In the genomic region with DNA sequence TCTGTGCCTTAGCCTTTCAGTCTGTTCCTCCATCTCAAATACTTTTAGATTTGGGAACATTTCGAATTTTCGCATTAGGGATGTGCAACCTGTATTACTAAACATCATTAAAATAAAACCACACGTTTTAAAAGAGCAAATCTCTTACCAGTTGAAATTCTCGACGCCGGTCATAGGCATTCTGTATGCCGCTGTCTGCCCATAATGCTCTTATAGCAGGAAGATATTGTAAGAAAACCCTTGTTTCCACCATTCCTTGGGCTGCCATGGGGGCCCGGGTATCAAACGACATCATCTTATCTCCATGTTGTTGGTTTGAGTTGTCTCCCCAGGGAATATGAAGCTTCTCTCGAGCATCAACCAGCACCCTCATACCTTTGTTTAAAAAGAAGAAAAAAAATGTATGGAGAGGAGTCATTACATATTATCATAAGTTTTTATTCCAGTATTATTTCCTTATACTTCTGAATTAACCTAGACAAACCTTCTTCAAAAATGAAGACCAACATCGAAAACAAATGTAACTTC, we compare ENCODE assay signal across 14 cellular contexts. TPM values are rescaled to one million over a fixed set of nuclear protein-coding genes. Genes with fewer than 3 reads are reported as not detected.
DNase-seq lines count a peak whose midpoint lies in the region; ATAC-seq and TF ChIP-seq lines count a peak whose summit lies in the region.
"Had no signal": no experiment of that assay in that cellular context is flagged by ENCODE, and none has a peak within 500 bp of the region (broad histone marks: within the 10 kb centered on the region; RNA-seq: fewer than 3 reads in every experiment).

No MANE protein-coding gene starts in this region.

- 83% methylated on average over 11 of the region's 11 CpGs for WGBS in suprapubic skin

- TF ChIP-seq CTCF in lower lobe of right lung (IDR thresholded peaks at IDR 0.05) (no peak), suprapubic skin (IDR thresholded peaks at IDR 0.05) (no peak), foreskin fibroblast (IDR thresholded peaks at IDR 0.05; ENCODE audit: low read depth, low read length) (no peak)

- H3K9me3 ChIP-seq in lower lobe of right lung, result no peaks in the 10 kb centered on the region
- H3K9me3 ChIP-seq in suprapubic skin, result no peaks in the 10 kb centered on the region
- H3K9me3 ChIP-seq: MG63, thyroid gland had no signal

- H3K4me1 ChIP-seq in lower lobe of right lung (peaks cover 75% of the 10 kb centered on the region), suprapubic skin (peaks cover 72% of the 10 kb centered on the region)

- CTCF ChIA-PET in activated CD4-positive, alpha-beta memory T cell treated with anti-CD3 and anti-CD28 coated beads, Interleukin-2, amount 10 ng/mL, durations not matched to agents 7 days and 5 days (lab: Charles Lee), result interaction anchor here (1.7 kb wide), 1 partner anchor 47 kb away, joined by 18 read pairs; no protein-coding TSS in a partner anchor

- DNase-seq in activated T-cell treated with anti-CD3 and anti-CD28 coated beads, Interleukin-2, amount 50 U/mL, for 4 hours, result no peak
- DNase-seq in activated T-cell treated with anti-CD3 and anti-CD28 coated beads, Interleukin-2, amount 50 U/mL, for 48 hours, result no peak
- no peak for DNase-seq in activated CD4-positive, alpha-beta memory T cell treated with anti-CD3 and anti-CD28 coated beads, Interleukin-2, amount 10 ng/mL, durations not matched to agents 7 days and 5 days
- DNase-seq in lower lobe of right lung (no peak), suprapubic skin (ENCODE audit: low spot score in 2 of 2) (no peak), mucosa of gallbladder (ENCODE audit: low spot score) (no peak), foreskin fibroblast (no peak), cerebellar nuclear complex (lab: John Stamatoyannopoulos, UW) (no peak)
- DNase-seq: GF-D8, MG63, NCI-H510A, thyroid gland had no signal

- no peak for ATAC-seq in activated T-cell treated with anti-CD3 and anti-CD28 coated beads, Interleukin-2, amount 50 U/mL, for 4 hours
- ATAC-seq in lower lobe of right lung, result no peak
- ATAC-seq: WTC11 had no signal

- no peak for TF ChIP-seq POLR2A in suprapubic skin (IDR thresholded peaks at IDR 0.05)

- no peak for TF ChIP-seq EP300 in suprapubic skin (IDR thresholded peaks at IDR 0.05)

- H3K27me3 ChIP-seq in lower lobe of right lung (ENCODE audit: low read depth), result no peaks in the 10 kb centered on the region
- no peaks in the 10 kb centered on the region for H3K27me3 ChIP-seq in suprapubic skin
- H3K27me3 ChIP-seq: MG63, thyroid gland had no signal

- H3K36me3 Mint-ChIP-seq in activated T-cell treated with anti-CD3 and anti-CD28 coated beads, Interleukin-2, amount 50 U/mL, for 4 hours (ENCODE audit: insufficient read depth), result peaks cover 42% of the 10 kb centered on the region
- peaks cover 70% of the 10 kb centered on the region for H3K36me3 Mint-ChIP-seq in activated CD4-positive, alpha-beta memory T cell treated with anti-CD3 and anti-CD28 coated beads, Interleukin-2, amount 10 ng/mL, durations not matched to agents 7 days and 5 days (ENCODE audit: low read depth)

- H3K27me3 Mint-ChIP-seq in activated T-cell treated with anti-CD3 and anti-CD28 coated beads, Interleukin-2, amount 50 U/mL, for 4 hours (ENCODE audit: low read depth), result no peaks in the 10 kb centered on the region
- H3K27me3 Mint-ChIP-seq in activated CD4-positive, alpha-beta memory T cell treated with anti-CD3 and anti-CD28 coated beads, Interleukin-2, amount 10 ng/mL, durations not matched to agents 7 days and 5 days, result no peaks in the 10 kb centered on the region

- H3K9me3 Mint-ChIP-seq in activated T-cell treated with anti-CD3 and anti-CD28 coated beads, Interleukin-2, amount 50 U/mL, for 4 hours, result no peaks in the 10 kb centered on the region
- no peaks in the 10 kb centered on the region for H3K9me3 Mint-ChIP-seq in activated CD4-positive, alpha-beta memory T cell treated with anti-CD3 and anti-CD28 coated beads, Interleukin-2, amount 10 ng/mL, durations not matched to agents 7 days and 5 days
- H3K9me3 Mint-ChIP-seq: WTC11 had no signal

- H3K4me3 ChIP-seq in lower lobe of right lung, result peak overlapping the region; percentile 84
- peak overlapping the region; percentile 85 for H3K4me3 ChIP-seq in suprapubic skin
- peak overlapping the region in 1 of 2 donors; percentile 66 for H3K4me3 ChIP-seq in foreskin fibroblast (ENCODE audit: low read depth in 1 of 2, low read length in 2 of 2)
- H3K4me3 ChIP-seq: lung, thyroid gland had no signal

- H3K27ac Mint-ChIP-seq in activated CD4-positive, alpha-beta memory T cell treated with anti-CD3 and anti-CD28 coated beads, Interleukin-2, amount 10 ng/mL, durations not matched to agents 7 days and 5 days, result no peak overlapping the region
- H3K27ac Mint-ChIP-seq: WTC11 had no signal

- peaks cover 70% of the 10 kb centered on the region for H3K4me1 Mint-ChIP-seq in activated T-cell treated with anti-CD3 and anti-CD28 coated beads, Interleukin-2, amount 50 U/mL, for 4 hours (ENCODE audit: low read depth)
- peaks cover 69% of the 10 kb centered on the region for H3K4me1 Mint-ChIP-seq in activated CD4-positive, alpha-beta memory T cell treated with anti-CD3 and anti-CD28 coated beads, Interleukin-2, amount 10 ng/mL, durations not matched to agents 7 days and 5 days

- peak overlapping the region; percentile 89 for H3K4me3 Mint-ChIP-seq in activated T-cell treated with anti-CD3 and anti-CD28 coated beads, Interleukin-2, amount 50 U/mL, for 4 hours
- H3K4me3 Mint-ChIP-seq in activated CD4-positive, alpha-beta memory T cell treated with anti-CD3 and anti-CD28 coated beads, Interleukin-2, amount 10 ng/mL, durations not matched to agents 7 days and 5 days, result peak overlapping the region; percentile 88

- H3K27ac ChIP-seq in lower lobe of right lung, result no peak overlapping the region
- H3K27ac ChIP-seq in suprapubic skin, result no peak overlapping the region

- H3K36me3 ChIP-seq in lower lobe of right lung (peaks cover 46% of the 10 kb centered on the region), suprapubic skin (peaks cover 29% of the 10 kb centered on the region)

- intact Hi-C loops in lower lobe of right lung (cut with DNase I), result no loop called here

- POLR2A ChIA-PET in activated CD4-positive, alpha-beta memory T cell treated with anti-CD3 and anti-CD28 coated beads, Interleukin-2, amount 10 ng/mL, durations not matched to agents 7 days and 5 days (lab: Charles Lee), result interaction anchor here (0.7 to 5.8 kb wide), 4 partner anchors 10 to 68 kb away, joined by 3 to 39 read pairs (median 14); no protein-coding TSS in a partner anchor

RNA-seq across cellular contexts. Expression of gene GNA13, which starts 3.1 kb away (rescaled TPM):
- 10 to 100 TPM; 45.7 to 54.9 (median 47.2) TPM for total RNA-seq in activated T-cell treated with anti-CD3 and anti-CD28 coated beads, Interleukin-2, amount 50 U/mL, for 4 hours
- 10 to 100 TPM; 95.1 TPM for total RNA-seq in activated CD4-positive, alpha-beta memory T cell treated with anti-CD3 and anti-CD28 coated beads, Interleukin-2, amount 10 ng/mL, durations not matched to agents 7 days and 5 days
- total RNA-seq in lower lobe of right lung, result 51.6 TPM
- total RNA-seq in suprapubic skin, result 10 to 100 TPM; 36.7 to 45.0 (median 38.6) TPM
- total RNA-seq in mucosa of gallbladder, result 38.3 TPM
